1 cellular context compared by ENCODE assay signal in the genomic region with DNA sequence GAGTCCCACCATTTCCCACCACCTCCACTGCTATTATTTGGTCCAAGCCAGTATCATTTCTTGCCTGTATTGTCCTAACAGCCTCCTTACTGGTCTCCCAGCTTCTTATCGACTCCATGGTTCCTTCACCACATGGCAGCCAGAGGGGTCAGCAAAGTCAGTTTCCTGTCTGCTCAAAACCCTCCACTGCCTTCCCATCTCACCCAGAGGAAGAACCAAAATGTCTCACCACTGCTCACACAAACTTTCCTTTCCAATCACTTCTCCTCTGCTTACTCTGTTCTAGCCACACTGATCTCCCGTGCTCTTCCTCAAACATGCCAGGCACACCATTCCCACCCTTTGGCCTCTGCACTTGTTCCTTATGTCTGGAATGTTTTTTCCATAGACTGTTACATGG.
TF ChIP-seq lines count a peak whose summit lies in the region.

No MANE protein-coding gene starts in this region.

TF ChIP-seq in HCT116, 20 proteins besides CTCF, POLR2A, EP300 and RAD21:
- TF ChIP-seq MAX (IDR thresholded peaks at IDR 0.05) (no peak), ZNF274 (IDR thresholded peaks at IDR 0.05; ENCODE audit: low read depth, low read length) (no peak), JUND (IDR thresholded peaks at IDR 0.05) (no peak), CEBPB (IDR thresholded peaks at IDR 0.05; ENCODE audit: low read depth) (no peak)
- TF ChIP-seq, protein P1, sequence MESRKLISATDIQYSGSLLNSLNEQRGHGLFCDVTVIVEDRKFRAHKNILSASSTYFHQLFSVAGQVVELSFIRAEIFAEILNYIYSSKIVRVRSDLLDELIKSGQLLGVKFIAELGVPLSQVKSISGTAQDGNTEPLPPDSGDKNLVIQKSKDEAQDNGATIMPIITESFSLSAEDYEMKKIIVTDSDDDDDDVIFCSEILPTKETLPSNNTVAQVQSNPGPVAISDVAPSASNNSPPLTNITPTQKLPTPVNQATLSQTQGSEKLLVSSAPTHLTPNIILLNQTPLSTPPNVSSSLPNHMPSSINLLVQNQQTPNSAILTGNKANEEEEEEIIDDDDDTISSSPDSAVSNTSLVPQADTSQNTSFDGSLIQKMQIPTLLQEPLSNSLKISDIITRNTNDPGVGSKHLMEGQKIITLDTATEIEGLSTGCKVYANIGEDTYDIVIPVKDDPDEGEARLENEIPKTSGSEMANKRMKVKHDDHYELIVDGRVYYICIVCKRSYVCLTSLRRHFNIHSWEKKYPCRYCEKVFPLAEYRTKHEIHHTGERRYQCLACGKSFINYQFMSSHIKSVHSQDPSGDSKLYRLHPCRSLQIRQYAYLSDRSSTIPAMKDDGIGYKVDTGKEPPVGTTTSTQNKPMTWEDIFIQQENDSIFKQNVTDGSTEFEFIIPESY (IDR thresholded peaks at IDR 0.05; ENCODE audit: extremely low read depth, insufficient replicate concordance, low read length), result no peak
